In genomic region chr16:67707790-67708189, GRCh38 we compare ENCODE assay signal across 24 cellular contexts.
"Had no signal": no experiment of that assay in that cellular context is flagged by ENCODE, and none has a peak within 500 bp of the region (broad histone marks: within the 10 kb centered on the region; RNA-seq: fewer than 3 reads in every experiment).

No MANE protein-coding gene starts in this region.

- H3K27me3 ChIP-seq: adrenal gland, body of pancreas, breast epithelium, SJCRH30 had no signal

- H3K36me3 ChIP-seq: adrenal gland, breast epithelium, SJCRH30 had no signal

- FAIRE-seq: astrocyte, TTC549 had no signal

- ATAC-seq: activated CD4-positive, alpha-beta T cell treated with anti-CD3 and anti-CD28 coated beads for 36 hours; activated CD4-positive, CD25-positive, alpha-beta regulatory T cell treated with anti-CD3 and anti-CD28 coated beads, Interleukin-2, amount 50 U/mL, for 24 hours; activated T-cell treated with anti-CD3 and anti-CD28 coated beads, Interleukin-2, amount 50 U/mL, for 4 hours; body of pancreas; Panc1; WTC11 had no signal

- H3K4me1 ChIP-seq: breast epithelium, SJCRH30 had no signal

- H3K4me3 ChIP-seq: adrenal gland, body of pancreas, breast epithelium, SJCRH30, SK-N-MC had no signal

- DNase-seq: activated CD4-positive, alpha-beta memory T cell treated with anti-CD3 and anti-CD28 coated beads for 36 hours; activated CD4-positive, alpha-beta T cell treated with anti-CD3 and anti-CD28 coated beads for 36 hours; activated CD4-positive, alpha-beta T cell treated with anti-CD3 and anti-CD28 coated beads, Interleukin-2, amount 50 U/mL, for 1 hour; activated CD8-positive, alpha-beta memory T cell treated with anti-CD3 and anti-CD28 coated beads, Interleukin-2, amount 50 U/mL, for 4 hours; activated gamma-delta T cell treated with Interleukin-2 at 50 U/mL for 16 hours; activated naive CD4-positive, alpha-beta T cell treated with anti-CD3 and anti-CD28 coated beads for 36 hours; activated T-cell treated with anti-CD3 and anti-CD28 coated beads for 4 hours; activated T-cell treated with anti-CD3 and anti-CD28 coated beads, Interleukin-2, amount 50 U/mL, for 4 hours; body of pancreas; NCI-H1105; NCI-H1417 treated with DMSO at 0.1 percent for 48 hours; NCI-H1930; NCI-H345; NCI-H524 treated with DMSO at 0.1 percent for 48 hours; SHP77; SJCRH30 had no signal

- H3K27ac ChIP-seq: body of pancreas, breast epithelium, SJCRH30, SK-N-MC had no signal

- H3K9me3 ChIP-seq: adrenal gland, body of pancreas, breast epithelium, SJCRH30 had no signal
